1 cellular context compared by ENCODE assay signal in the genomic region with DNA sequence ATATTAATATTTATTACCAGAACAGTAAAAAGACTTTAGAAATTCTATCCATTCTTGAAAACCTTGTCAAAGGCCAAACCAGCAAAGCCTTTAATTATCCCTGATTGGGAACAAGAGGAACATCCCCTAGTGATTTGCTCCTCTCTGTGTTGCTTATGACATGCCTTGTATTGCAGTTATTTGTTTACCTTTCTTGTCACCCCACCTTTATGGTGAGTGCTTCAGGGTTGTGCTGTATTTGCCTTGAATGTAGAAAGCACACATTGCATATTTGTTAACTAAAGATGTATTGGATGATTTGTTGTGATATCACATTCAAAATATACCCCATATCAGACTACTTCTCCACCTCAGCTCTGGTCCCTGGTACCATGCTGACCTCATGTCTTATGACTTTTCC.
TF ChIP-seq lines count a peak whose summit lies in the region.

No MANE protein-coding gene starts in this region.

TF ChIP-seq in HepG2, 621 proteins besides CTCF, POLR2A, EP300 and RAD21 (continued from another document):
- TF ChIP-seq, protein P1, sequence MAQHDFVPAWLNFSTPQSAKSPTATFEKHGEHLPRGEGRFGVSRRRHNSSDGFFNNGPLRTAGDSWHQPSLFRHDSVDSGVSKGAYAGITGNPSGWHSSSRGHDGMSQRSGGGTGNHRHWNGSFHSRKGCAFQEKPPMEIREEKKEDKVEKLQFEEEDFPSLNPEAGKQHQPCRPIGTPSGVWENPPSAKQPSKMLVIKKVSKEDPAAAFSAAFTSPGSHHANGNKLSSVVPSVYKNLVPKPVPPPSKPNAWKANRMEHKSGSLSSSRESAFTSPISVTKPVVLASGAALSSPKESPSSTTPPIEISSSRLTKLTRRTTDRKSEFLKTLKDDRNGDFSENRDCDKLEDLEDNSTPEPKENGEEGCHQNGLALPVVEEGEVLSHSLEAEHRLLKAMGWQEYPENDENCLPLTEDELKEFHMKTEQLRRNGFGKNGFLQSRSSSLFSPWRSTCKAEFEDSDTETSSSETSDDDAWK (CRISPR knock-in tag; IDR thresholded peaks at IDR 0.05): no peak
- no peak for TF ChIP-seq MYC (CRISPR knock-in tag; IDR thresholded peaks at IDR 0.05; ENCODE audit: borderline replicate concordance)
- TF ChIP-seq SP140L (CRISPR knock-in tag; IDR thresholded peaks at IDR 0.05; ENCODE audit: borderline replicate concordance): no peak
- no peak for TF ChIP-seq ZNF782 (CRISPR knock-in tag; IDR thresholded peaks at IDR 0.05; ENCODE audit: borderline replicate concordance)
